ENCODE assay signal across 26 cellular contexts in the genomic region with DNA sequence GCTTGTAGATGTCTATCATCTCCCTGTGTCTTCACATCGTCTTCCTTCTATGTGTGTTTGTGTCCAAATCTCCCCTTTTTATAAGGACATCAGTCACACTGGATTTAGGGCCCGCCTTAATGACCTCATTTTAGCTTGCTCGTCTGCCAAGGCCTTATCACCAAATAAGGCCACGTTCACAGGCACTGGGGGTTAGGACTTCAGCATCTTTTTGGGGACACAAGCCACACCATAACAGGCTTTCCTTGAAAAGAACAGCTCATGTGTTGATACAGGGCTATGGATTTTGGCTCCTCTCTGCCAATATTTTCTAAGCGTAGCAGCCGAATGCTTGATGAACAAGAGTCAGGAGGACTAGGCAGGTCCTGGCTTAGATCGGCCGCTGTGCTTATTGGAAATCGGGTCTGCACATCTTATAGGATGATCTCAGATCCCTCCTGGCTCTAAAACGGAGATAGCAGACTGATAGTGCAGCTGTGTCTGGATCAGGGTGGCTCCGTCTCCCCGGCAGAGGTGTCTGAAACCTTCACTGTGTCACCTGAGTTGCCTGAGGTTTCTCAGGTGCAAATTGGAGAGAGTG.
"Had no signal": no experiment of that assay in that cellular context is flagged by ENCODE, and none has a peak within 500 bp of the region (broad histone marks: within the 10 kb centered on the region; RNA-seq: fewer than 3 reads in every experiment).

No MANE protein-coding gene starts in this region.

- H3K4me1 ChIP-seq: breast epithelium, lower lobe of right lung, spleen, upper lobe of left lung had no signal

- H3K79me2 ChIP-seq: hepatocyte had no signal

- H3K9me3 ChIP-seq: breast epithelium, lower lobe of right lung, spleen, upper lobe of left lung had no signal

- H3K36me3 ChIP-seq: breast epithelium, lower lobe of right lung, spleen, upper lobe of left lung had no signal

- DNase-seq: activated B cell treated with CpG ODN at 0.5 μM for 24 hours; activated CD4-positive, alpha-beta T cell treated with anti-CD3 and anti-CD28 coated beads for 36 hours; activated CD4-positive, alpha-beta T cell treated with anti-CD3 and anti-CD28 coated beads, Interleukin-2, amount 50 U/mL, for 4 hours; activated CD8-positive, alpha-beta memory T cell treated with anti-CD3 and anti-CD28 coated beads for 24 hours; activated naive CD4-positive, alpha-beta T cell treated with Interleukin-2 at 50 U/mL for 16 hours; activated naive CD8-positive, alpha-beta T cell treated with anti-CD3 and anti-CD28 coated beads for 36 hours; activated T-cell treated with anti-CD3 and anti-CD28 coated beads, Interleukin-2, amount 50 U/mL, for 48 hours; effector CD4-positive, alpha-beta T cell; foreskin melanocyte; immature natural killer cell; lower lobe of right lung; mesendoderm; naive thymus-derived CD4-positive, alpha-beta T cell; occipital lobe; retina; stimulated activated CD4-positive, alpha-beta T cell treated with anti-CD3 and anti-CD28 coated beads, Interleukin-4, amount 100 ng/mL, for 1 hour; stimulated activated naive CD4-positive, alpha-beta T cell treated with Interleukin-2 at 50 U/mL for 16 hours; T-helper 17 cell had no signal

- H3K4me3 ChIP-seq: breast epithelium, coronary artery, hepatocyte, lower lobe of right lung, spleen, upper lobe of left lung had no signal

- H3K27me3 ChIP-seq: breast epithelium, upper lobe of left lung had no signal

- H3K27ac ChIP-seq: breast epithelium, coronary artery, hepatocyte, lower lobe of right lung, spleen, upper lobe of left lung had no signal

- ATAC-seq: activated CD4-positive, alpha-beta T cell treated with anti-CD3 and anti-CD28 coated beads for 36 hours; left lobe of liver; lower lobe of right lung; naive thymus-derived CD4-positive, alpha-beta T cell; T-helper 17 cell had no signal

- FAIRE-seq: astrocyte, endometrium had no signal

- H2AFZ ChIP-seq: hepatocyte had no signal

- H3K4me2 ChIP-seq: hepatocyte had no signal
